ENCODE assay signal across 8 cellular contexts in genomic region chr11:134275534-134276395, GRCh38. TPM values are rescaled to one million over a fixed set of nuclear protein-coding genes. Genes with fewer than 3 reads are reported as not detected.
DNase-seq lines count a peak whose midpoint lies in the region; ATAC-seq and TF ChIP-seq lines count a peak whose summit lies in the region.

GLB1L3 (plus strand) TSS chr11:134276379; CDS start chr11:134276741, 362 bp downstream.

- H3K27ac ChIP-seq in heart left ventricle (peak within 1 kb of the TSS in 1 of 12 donors; percentile 6), psoas muscle (no peak within 1 kb of the TSS), uterus (peak within 1 kb of the TSS; percentile 13 to 74)

- DNase-seq in NOMO-1 treated with DMSO at 0.1 percent for 48 hours (lab: John Stamatoyannopoulos, UW; ENCODE audit: unreplicated experiment) (peak; percentile 25), heart left ventricle (no peak), psoas muscle (peak in 1 of 2 donors; percentile 56), uterus (peak; percentile 24 to 51)
- DNase-seq in activated naive CD4-positive, alpha-beta T cell (lab: John Stamatoyannopoulos, UW), result peak; percentile 24 to 71 (median 49)

- H3K4me3 ChIP-seq in heart left ventricle (peak within 1 kb of the TSS in 11 of 12 donors; percentile 6 to 57 (median 30)), psoas muscle (peak within 1 kb of the TSS; percentile 56), uterus (peak within 1 kb of the TSS; percentile 13 to 33)

- H3K36me3 ChIP-seq in ES-I3 (ENCODE audit: insufficient read depth, low read length) (no peaks in the 10 kb centered on the region), heart left ventricle (no peaks in the 10 kb centered on the region), psoas muscle (ENCODE audit: insufficient read depth in 1 of 2, low read depth in 1 of 2) (no peaks in the 10 kb centered on the region), uterus (no peaks in the 10 kb centered on the region)

- peaks cover 18% of the 10 kb centered on the region for H3K4me1 ChIP-seq in ES-I3 (ENCODE audit: insufficient read depth, low read length)
- H3K4me1 ChIP-seq in heart left ventricle, result peaks cover 0 to 21% (median 9%) of the 10 kb centered on the region in 12 donors
- peaks cover 3% of the 10 kb centered on the region for H3K4me1 ChIP-seq in psoas muscle
- peaks cover 0 to 16% of the 10 kb centered on the region in 2 donors for H3K4me1 ChIP-seq in uterus

- H3K9me3 ChIP-seq in ES-I3 (ENCODE audit: control insufficient read depth, insufficient read depth, low read length), result no peaks in the 10 kb centered on the region
- peaks cover 0 to 6% (median 0%) of the 10 kb centered on the region in 12 donors for H3K9me3 ChIP-seq in heart left ventricle
- no peaks in the 10 kb centered on the region for H3K9me3 ChIP-seq in psoas muscle
- H3K9me3 ChIP-seq in uterus, result peaks cover 0 to 4% of the 10 kb centered on the region in 2 donors

- intact Hi-C loops in heart left ventricle (cut with DNase I) (no loop called here), psoas muscle (cut with DNase I) (no loop called here), uterus (cut with DNase I; ENCODE audit: low total_unique reads) (no loop called here)

- TF ChIP-seq POLR2A in heart left ventricle (IDR thresholded peaks at IDR 0.05), result no peak
- no peak for TF ChIP-seq POLR2A in uterus (IDR thresholded peaks at IDR 0.05)

- 2 to 5% (median 3%) methylated on average over 53 to 68 of the region's 68 CpGs for WGBS in heart left ventricle, 4 donors
- WGBS in psoas muscle, 3 donors, result 3 to 4% (median 3%) methylated on average over 64 to 68 of the region's 68 CpGs

- TF ChIP-seq CTCF in heart left ventricle (IDR thresholded peaks at IDR 0.05) (peak in 4 of 12 donors; percentile 17 to 35 (median 25)), psoas muscle (IDR thresholded peaks at IDR 0.05) (no peak), uterus (IDR thresholded peaks at IDR 0.05) (peak in 1 of 4 experiments; percentile 14)

- H3K27me3 ChIP-seq in heart left ventricle (peaks cover 39 to 99% (median 71%) of the 10 kb centered on the region in 9 donors), psoas muscle (ENCODE audit: insufficient read depth in 3 of 3, low read length in 2 of 3) (peaks cover 2 to 80% (median 28%) of the 10 kb centered on the region in 3 donors), uterus (peaks cover 16 to 24% of the 10 kb centered on the region in 2 donors)

- peak; percentile 74 for ATAC-seq in HG02588 (IDR thresholded peaks at IDR 0.05; ENCODE audit: unreplicated experiment)
- ATAC-seq in heart left ventricle, result peak in 2 of 4 donors; percentile 55 to 64
- peak; percentile 17 to 68 (median 30) for ATAC-seq in psoas muscle
- no peak for ATAC-seq in GM21447 (IDR thresholded peaks at IDR 0.05; ENCODE audit: unreplicated experiment)

- peak within 1 kb of the TSS; percentile 89 for H3K9ac ChIP-seq in ES-I3 (ENCODE audit: low read depth, low read length)

RNA-seq across cellular contexts. Expression of gene GLB1L3, which starts in this region (rescaled TPM):
- total RNA-seq in heart left ventricle (not detected), psoas muscle (not detected), uterus (1 to 10 TPM in 2 of 4 donors, not detected in 2; 1.4 to 7.2 TPM)
- polyA plus RNA-seq in heart left ventricle (not detected), psoas muscle (not detected)

Comparison
In these comparisons a context has a peak if more than half of its experiments do, and no peak if none do; other contexts are left out.
1. Peak in ATAC-seq and H3K4me3 ChIP-seq in psoas muscle; RNA of the gene not detected or under 1 TPM.
2. DNase-seq: peak in NOMO-1 treated with DMSO at 0.1 percent for 48 hours (single experiment), activated naive CD4-positive, alpha-beta T cell (4 of 4) and uterus (2 of 2); none in heart left ventricle (0 of 5).
3. Peak in every context shown above with its lines, with median percentiles within 50 percentile points of each other: H3K4me3 ChIP-seq.